ENCODE assay signal across 8 cellular contexts in genomic region chr18:24176727-24177416, GRCh38. TPM values are rescaled to one million over a fixed set of nuclear protein-coding genes. Genes with fewer than 3 reads are reported as not detected.
DNase-seq lines count a peak whose midpoint lies in the region; ATAC-seq and TF ChIP-seq lines count a peak whose summit lies in the region.

No MANE protein-coding gene starts in this region.

- no peaks in the 10 kb centered on the region for H3K27me3 Mint-ChIP-seq in activated CD4-positive, alpha-beta T cell treated with anti-CD3 and anti-CD28 coated beads, Interleukin-2, amount 10 ng/mL, durations not matched to agents 7 days and 5 days
- no peaks in the 10 kb centered on the region for H3K27me3 Mint-ChIP-seq in neural progenitor cell (ENCODE audit: insufficient read depth, low read depth)

- H3K27ac ChIP-seq in neural progenitor cell, result peak overlapping the region; percentile 13

- no peaks in the 10 kb centered on the region for H3K9me3 Mint-ChIP-seq in activated CD4-positive, alpha-beta T cell treated with anti-CD3 and anti-CD28 coated beads, Interleukin-2, amount 10 ng/mL, durations not matched to agents 7 days and 5 days
- no peaks in the 10 kb centered on the region for H3K9me3 Mint-ChIP-seq in neural progenitor cell

- H3K9me3 ChIP-seq in neural progenitor cell (ENCODE audit: low read depth), result no peaks in the 10 kb centered on the region

- peaks cover 5% of the 10 kb centered on the region for H3K4me1 Mint-ChIP-seq in activated CD4-positive, alpha-beta T cell treated with anti-CD3 and anti-CD28 coated beads, Interleukin-2, amount 10 ng/mL, durations not matched to agents 7 days and 5 days
- peaks cover 11% of the 10 kb centered on the region for H3K4me1 Mint-ChIP-seq in neural progenitor cell

- no peak overlapping the region for H3K4me3 Mint-ChIP-seq in activated CD4-positive, alpha-beta T cell treated with anti-CD3 and anti-CD28 coated beads, Interleukin-2, amount 10 ng/mL, durations not matched to agents 7 days and 5 days
- H3K4me3 Mint-ChIP-seq in neural progenitor cell, result no peak overlapping the region

- no peaks in the 10 kb centered on the region for H3K27me3 ChIP-seq in neural progenitor cell

- peak; percentile 62 for TF ChIP-seq CTCF in GM13976 (IDR thresholded peaks at IDR 0.05; ENCODE audit: borderline replicate concordance, control extremely low read depth, extremely low read depth, insufficient read depth, missing control alignments)
- TF ChIP-seq CTCF in neural progenitor cell (IDR thresholded peaks at IDR 0.05), result peak; percentile 90

- in situ Hi-C loops in GM13976 (cut with MboI; ENCODE audit: low sequenced_read_pairs, unreplicated experiment), result loop anchor here (25.0 kb wide), 1 partner anchor 90 kb away; no protein-coding TSS in a partner anchor

- H3K79me2 ChIP-seq in neural progenitor cell (ENCODE audit: low read depth), result no peaks in the 10 kb centered on the region

- H4K20me1 ChIP-seq in neural progenitor cell (ENCODE audit: low read depth), result no peaks in the 10 kb centered on the region

- H3F3A ChIP-seq in neural progenitor cell (ENCODE audit: low read depth), result peaks cover 8% of the 10 kb centered on the region

- no peak overlapping the region for H3K4me2 ChIP-seq in neural progenitor cell

- H2AFZ ChIP-seq in neural progenitor cell (replicated peaks), result peak overlapping the region; percentile 81

- ATAC-seq in HG02763 (IDR thresholded peaks at IDR 0.05; ENCODE audit: unreplicated experiment), result peak; percentile 81

- no peaks in the 10 kb centered on the region for H3K36me3 Mint-ChIP-seq in activated CD4-positive, alpha-beta T cell treated with anti-CD3 and anti-CD28 coated beads, Interleukin-2, amount 10 ng/mL, durations not matched to agents 7 days and 5 days (ENCODE audit: low read depth)
- peaks cover 21% of the 10 kb centered on the region for H3K36me3 Mint-ChIP-seq in neural progenitor cell

- CTCF ChIA-PET in activated CD4-positive, alpha-beta T cell treated with anti-CD3 and anti-CD28 coated beads, Interleukin-2, amount 10 ng/mL, durations not matched to agents 7 days and 5 days (lab: Charles Lee), result interaction anchor here (0.6 to 1.9 kb wide), 4 partner anchors 8 to 216 kb away, joined by 3 to 6 read pairs (median 3); no protein-coding TSS in a partner anchor

- H3K36me3 ChIP-seq in neural progenitor cell, result no peaks in the 10 kb centered on the region

- POLR2A ChIA-PET in activated CD4-positive, alpha-beta T cell treated with anti-CD3 and anti-CD28 coated beads, Interleukin-2, amount 10 ng/mL, durations not matched to agents 7 days and 5 days (lab: Charles Lee), result no interaction called here

- H3K4me1 ChIP-seq in neural progenitor cell, result peaks cover 5% of the 10 kb centered on the region

- no peak overlapping the region for H3K4me3 ChIP-seq in neural progenitor cell

- DNase-seq in AG08395 (ENCODE audit: low spot score) (peak; percentile 59), GM13976 (ENCODE audit: low spot score) (peak; percentile 72), NCI-H1105 treated with DMSO at 0.1 percent for 48 hours (lab: John Stamatoyannopoulos, UW) (peak; percentile 33), fibroblast of gingiva (ENCODE audit: low read depth) (peak; percentile 38), neural progenitor cell (ENCODE audit: low spot score) (peak; percentile 86), ureter (ENCODE audit: low spot score) (peak; percentile 55)
- DNase-seq in activated CD4-positive, alpha-beta T cell treated with anti-CD3 and anti-CD28 coated beads, Interleukin-2, amount 10 ng/mL, durations not matched to agents 7 days and 5 days, result peak; percentile 24

- no peak overlapping the region for H3K27ac Mint-ChIP-seq in activated CD4-positive, alpha-beta T cell treated with anti-CD3 and anti-CD28 coated beads, Interleukin-2, amount 10 ng/mL, durations not matched to agents 7 days and 5 days
- H3K27ac Mint-ChIP-seq in neural progenitor cell, result no peak overlapping the region

- no peak overlapping the region for H3K9ac ChIP-seq in neural progenitor cell

RNA-seq across cellular contexts. Expression of gene CABYR, which starts 38.0 kb away (rescaled TPM):
- total RNA-seq in activated CD4-positive, alpha-beta T cell treated with anti-CD3 and anti-CD28 coated beads, Interleukin-2, amount 10 ng/mL, durations not matched to agents 7 days and 5 days, result 1 to 10 TPM; 1.3 TPM
- total RNA-seq in neural progenitor cell (ENCODE audit: low replicate concordance) (12.0 and 14.2 TPM in 2 replicates), ureter (6.7 TPM)

Comparison
In these comparisons a context has a peak if more than half of its experiments do, and no peak if none do; other contexts are left out.
1. DNase-seq: peak in every context shown above with its lines; median percentile 86 in neural progenitor cell; 72 in GM13976; 59 in AG08395; 55 in ureter; 38 in fibroblast of gingiva; 33 in NCI-H1105 treated with DMSO at 0.1 percent for 48 hours; 24 in activated CD4-positive, alpha-beta T cell treated with anti-CD3 and anti-CD28 coated beads, Interleukin-2, amount 10 ng/mL, durations not matched to agents 7 days and 5 days.